ENCODE assay signal across 13 cellular contexts in genomic region chr9:133823189-133824105, GRCh38.
A peak's percentile ranks its signal among the peaks of the same experiment; 100 is the strongest.
DNase-seq lines count a peak whose midpoint lies in the region; ATAC-seq and TF ChIP-seq lines count a peak whose summit lies in the region.
"Had no signal": no experiment of that assay in that cellular context is flagged by ENCODE, and none has a peak within 500 bp of the region (broad histone marks: within the 10 kb centered on the region; RNA-seq: fewer than 3 reads in every experiment).

No MANE protein-coding gene starts in this region.

- in situ Hi-C loops in GM13976 (cut with MboI; ENCODE audit: low sequenced_read_pairs, unreplicated experiment) (no loop called here), gastrocnemius medialis (cut with MboI; ENCODE audit: low sequenced_read_pairs in 4 of 4) (no loop called here)

- H3K36me3 Mint-ChIP-seq in WTC11 (no peaks in the 10 kb centered on the region), neural progenitor cell (peaks cover 5% of the 10 kb centered on the region)

- peaks cover 16% of the 10 kb centered on the region for H3F3A ChIP-seq in neural progenitor cell (ENCODE audit: low read depth)

- peak overlapping the region; percentile 13 for H3K27ac Mint-ChIP-seq in WTC11
- H3K27ac Mint-ChIP-seq in neural progenitor cell = peak overlapping the region; percentile 18

- H3K27me3 ChIP-seq in neural progenitor cell (no peaks in the 10 kb centered on the region), gastrocnemius medialis (peaks cover 0 to 3% (median 0%) of the 10 kb centered on the region in 3 donors), dorsolateral prefrontal cortex (no peaks in the 10 kb centered on the region)
- H3K27me3 ChIP-seq: foreskin keratinocyte, sigmoid colon had no signal

- H3K9me3 ChIP-seq in HEK293 (ENCODE audit: control insufficient read depth, insufficient read depth, low read depth, low read length) (no peaks in the 10 kb centered on the region), neural progenitor cell (ENCODE audit: low read depth) (no peaks in the 10 kb centered on the region), gastrocnemius medialis (no peaks in the 10 kb centered on the region)
- H3K9me3 ChIP-seq: sigmoid colon, thoracic aorta had no signal

- H3K4me3 Mint-ChIP-seq in WTC11 (no peak overlapping the region), neural progenitor cell (no peak overlapping the region)

- peaks cover 0 to 3% of the 10 kb centered on the region in 2 experiments; a peak in 1 of 3 replicates for H3K36me3 ChIP-seq in HEK293 (ENCODE audit: control insufficient read depth in 2 of 2, insufficient read depth in 1 of 2, low read length in 2 of 2)
- no peaks in the 10 kb centered on the region for H3K36me3 ChIP-seq in neural progenitor cell
- no peaks in the 10 kb centered on the region for H3K36me3 ChIP-seq in gastrocnemius medialis
- H3K36me3 ChIP-seq: sigmoid colon, thoracic aorta had no signal

- POLR2A ChIA-PET in HEK293 (lab: Yijun Ruan, JAX) = no interaction called here
- POLR2A ChIA-PET in WTC11 (lab: Charles Lee) = no interaction called here

- peak overlapping the region; percentile 34 for H3K4me2 ChIP-seq in neural progenitor cell

- no peak overlapping the region for H3K9ac ChIP-seq in neural progenitor cell

- no peak for TF ChIP-seq CTCF in GM13976 (IDR thresholded peaks at IDR 0.05; ENCODE audit: borderline replicate concordance, control extremely low read depth, extremely low read depth, insufficient read depth, missing control alignments)
- no peak for TF ChIP-seq CTCF in HEK293 (tag by site-specific recombination; IDR thresholded peaks at IDR 0.05)
- TF ChIP-seq CTCF in WTC11 (IDR thresholded peaks at IDR 0.05) = no peak
- no peak for TF ChIP-seq CTCF in neural progenitor cell (IDR thresholded peaks at IDR 0.05)
- TF ChIP-seq CTCF in gastrocnemius medialis (IDR thresholded peaks at IDR 0.05 in 4 of 5, conservative IDR thresholded peaks at IDR 0.05 in 1 of 5) = no peak
- TF ChIP-seq CTCF in dorsolateral prefrontal cortex (IDR thresholded peaks at IDR 0.05 in 54 of 56, conservative IDR thresholded peaks at IDR 0.05 in 2 of 56; ENCODE audit: low read depth in 1 of 56, partially characterized antibody in 56 of 56) = no peak

- peaks cover 64% of the 10 kb centered on the region for H4K20me1 ChIP-seq in neural progenitor cell (ENCODE audit: low read depth)

- no peaks in the 10 kb centered on the region for H3K9me3 Mint-ChIP-seq in WTC11
- H3K9me3 Mint-ChIP-seq in neural progenitor cell = peaks cover 2% of the 10 kb centered on the region

- H3K4me1 ChIP-seq in HEK293 (ENCODE audit: control insufficient read depth, insufficient read depth, low read length) (no peaks in the 10 kb centered on the region), neural progenitor cell (peaks cover 51% of the 10 kb centered on the region), gastrocnemius medialis (no peaks in the 10 kb centered on the region)
- H3K4me1 ChIP-seq: foreskin keratinocyte had no signal

- H3K27ac ChIP-seq in HEK293 (ENCODE audit: extremely low read depth, low read depth, low read length) (no peak overlapping the region), neural progenitor cell (peak overlapping the region; percentile 63), gastrocnemius medialis (no peak overlapping the region), dorsolateral prefrontal cortex (no peak overlapping the region)
- H3K27ac ChIP-seq: foreskin keratinocyte, sigmoid colon, thoracic aorta had no signal

- H3K79me2 ChIP-seq in neural progenitor cell (ENCODE audit: low read depth) = no peaks in the 10 kb centered on the region

- DNase-seq in GM13976 (ENCODE audit: low spot score) (peak; percentile 77), WTC11 (ENCODE audit: low spot score) (no peak), neural progenitor cell (ENCODE audit: low spot score) (no peak), gastrocnemius medialis (no peak), C1 segment of cervical spinal cord (lab: John Stamatoyannopoulos, UW) (no peak), dorsolateral prefrontal cortex (no peak)
- DNase-seq: effector CD4-positive, alpha-beta T cell; foreskin keratinocyte; islet precursor cell; NCI-H187 treated with DMSO at 0.1 percent for 48 hours; sigmoid colon had no signal

- H3K4me1 Mint-ChIP-seq in WTC11 (peaks cover 47% of the 10 kb centered on the region), neural progenitor cell (peaks cover 49% of the 10 kb centered on the region)

- no peak for TF ChIP-seq POLR2A in gastrocnemius medialis (IDR thresholded peaks at IDR 0.05)

- intact Hi-C loops in gastrocnemius medialis (cut with DNase I; ENCODE audit: low total_unique reads) (no loop called here), dorsolateral prefrontal cortex (cut with DNase I) (no loop called here)

- no peak overlapping the region for H2AFZ ChIP-seq in neural progenitor cell (replicated peaks)

- no peaks in the 10 kb centered on the region for H3K27me3 Mint-ChIP-seq in WTC11 (ENCODE audit: low read depth)
- peaks cover 5% of the 10 kb centered on the region for H3K27me3 Mint-ChIP-seq in neural progenitor cell (ENCODE audit: insufficient read depth, low read depth)

- ATAC-seq in WTC11 (no peak), gastrocnemius medialis (no peak)
- ATAC-seq: foreskin keratinocyte had no signal

- CTCF ChIA-PET in HEK293 (lab: Yijun Ruan, JAX) = no interaction called here
- CTCF ChIA-PET in WTC11 (lab: Charles Lee) = interaction anchor here (0.9 to 3.4 kb wide), 3 partner anchors 16 to 171 kb away, joined by 3 to 16 read pairs (median 3); no protein-coding TSS in a partner anchor

- H3K4me3 ChIP-seq in HEK293 (ENCODE audit: low read depth, low read length) (no peak overlapping the region), neural progenitor cell (no peak overlapping the region), gastrocnemius medialis (no peak overlapping the region), dorsolateral prefrontal cortex (no peak overlapping the region)
- H3K4me3 ChIP-seq: sigmoid colon, thoracic aorta had no signal

TF ChIP-seq in HEK293, 187 proteins besides CTCF, POLR2A, EP300 and RAD21:
- TF ChIP-seq ZIC2 (tag by site-specific recombination; IDR thresholded peaks at IDR 0.05) (peak; percentile 87; the same call in 1 of the 2 replicates), ZNF341 (tag by site-specific recombination; IDR thresholded peaks at IDR 0.05; ENCODE audit: low read depth) (peak; percentile 54; the same call in 1 of the 2 replicates), ZNF248 (tag by site-specific recombination; IDR thresholded peaks at IDR 0.05) (no peak), SP2 (tag by site-specific recombination; IDR thresholded peaks at IDR 0.05) (no peak), SCRT2 (tag by site-specific recombination; IDR thresholded peaks at IDR 0.05) (no peak), ZNF596 (tag by site-specific recombination; IDR thresholded peaks at IDR 0.05) (no peak), ZNF423 (tag by site-specific recombination; IDR thresholded peaks at IDR 0.05) (peak; percentile 54; the same call in 1 of the 2 replicates), ZNF133 (tag by site-specific recombination; IDR thresholded peaks at IDR 0.05) (no peak), BCL11B (tag by site-specific recombination; IDR thresholded peaks at IDR 0.05; ENCODE audit: low read depth) (no peak), ZNF112 (tag by site-specific recombination; IDR thresholded peaks at IDR 0.05) (no peak), ZNF610 (tag by site-specific recombination; IDR thresholded peaks at IDR 0.05; ENCODE audit: borderline replicate concordance) (no peak), ZFHX2 (tag by site-specific recombination; conservative IDR thresholded peaks at IDR 0.05) (no peak), ZFP3 (tag by site-specific recombination; IDR thresholded peaks at IDR 0.05; ENCODE audit: low read depth) (peak; percentile 96)

TF ChIP-seq in WTC11, 78 proteins besides CTCF, POLR2A, EP300 and RAD21:
- TF ChIP-seq ZNF423 (CRISPR knock-in tag; IDR thresholded peaks at IDR 0.05) (peak; percentile 29; the same call in 1 of the 2 replicates), ATF2 (CRISPR knock-in tag; IDR thresholded peaks at IDR 0.05; ENCODE audit: borderline replicate concordance, low read depth) (no peak), E2F5 (CRISPR knock-in tag; IDR thresholded peaks at IDR 0.05) (no peak), TEAD1 (CRISPR knock-in tag; IDR thresholded peaks at IDR 0.05) (no peak), ZNF121 (CRISPR knock-in tag; IDR thresholded peaks at IDR 0.05) (no peak)
